12 cellular contexts compared by ENCODE assay signal in genomic region chr6:17505062-17505476, GRCh38.
DNase-seq lines count a peak whose midpoint lies in the region; ATAC-seq and TF ChIP-seq lines count a peak whose summit lies in the region.
"Had no signal": no experiment of that assay in that cellular context is flagged by ENCODE, and none has a peak within 500 bp of the region (broad histone marks: within the 10 kb centered on the region; RNA-seq: fewer than 3 reads in every experiment).

No MANE protein-coding gene starts in this region.

- H3K4me3 Mint-ChIP-seq in natural killer cell = no peak overlapping the region
- no peak overlapping the region for H3K4me3 Mint-ChIP-seq in natural killer cell treated with Interleukin-12 subunit alpha and Interleukin-12 subunit beta and Interleukin-15 and Interleukin-18, amount 100 ng/mL, for 72 hours
- no peak overlapping the region for H3K4me3 Mint-ChIP-seq in T-helper 2 cell treated with Interferon-gamma antibody and Interleukin-4, amounts not matched to agents 5 μg/mL and 100 μg/mL, for 36 hours
- H3K4me3 Mint-ChIP-seq: activated T-helper 1 cell treated with anti-CD3 and anti-CD28 coated beads, Interleukin-12 subunit alpha, Interleukin-12 subunit beta, Interleukin-2, Interleukin-4 antibody, amounts not matched to agents 30 ng/mL and 10 ng/mL and 1 ng/mL, durations not matched to agents 14 hours and 24 hours and 36 hours; CD8-positive, alpha-beta memory T cell had no signal

- H3K36me3 ChIP-seq in SU-DHL-6 (ENCODE audit: low read length) (no peaks in the 10 kb centered on the region), hepatocyte (replicated peaks; ENCODE audit: insufficient read depth, low read depth) (no peaks in the 10 kb centered on the region), MM.1S (replicated peaks; ENCODE audit: insufficient read depth, low read length) (no peaks in the 10 kb centered on the region)
- H3K36me3 ChIP-seq: right atrium auricular region had no signal

- TF ChIP-seq CTCF in natural killer cell (IDR thresholded peaks at IDR 0.05) = no peak
- peak; percentile 36 for TF ChIP-seq CTCF in SU-DHL-6 (IDR thresholded peaks at IDR 0.05; ENCODE audit: insufficient read depth, low read length, poor library complexity, severe bottlenecking)
- peak; percentile 20 for TF ChIP-seq CTCF in hepatocyte (IDR thresholded peaks at IDR 0.05; ENCODE audit: poor library complexity)
- TF ChIP-seq CTCF in MM.1S (IDR thresholded peaks at IDR 0.05; ENCODE audit: low read length) = no peak
- TF ChIP-seq CTCF in coronary artery (IDR thresholded peaks at IDR 0.05) = no peak

- 0 out of 2 replicates have a peak, but pooled peaks cover 4% of the 10 kb centered on the region for H3K27me3 ChIP-seq in SU-DHL-6 (ENCODE audit: low read length)
- no peaks in the 10 kb centered on the region for H3K27me3 ChIP-seq in hepatocyte
- no peaks in the 10 kb centered on the region for H3K27me3 ChIP-seq in MM.1S (replicated peaks; ENCODE audit: insufficient read depth, low read length)
- H3K27me3 ChIP-seq: right atrium auricular region had no signal

- H3K4me1 Mint-ChIP-seq in natural killer cell = no peaks in the 10 kb centered on the region
- no peaks in the 10 kb centered on the region for H3K4me1 Mint-ChIP-seq in natural killer cell treated with Interleukin-12 subunit alpha and Interleukin-12 subunit beta and Interleukin-15 and Interleukin-18, amount 100 ng/mL, for 72 hours (ENCODE audit: low read depth in 2 of 2)
- H3K4me1 Mint-ChIP-seq in T-helper 2 cell treated with Interferon-gamma antibody and Interleukin-4, amounts not matched to agents 5 μg/mL and 100 μg/mL, for 36 hours (ENCODE audit: low read depth) = no peaks in the 10 kb centered on the region
- H3K4me1 Mint-ChIP-seq: CD8-positive, alpha-beta memory T cell had no signal

- H3K9me3 ChIP-seq in SU-DHL-6 (ENCODE audit: insufficient read depth, low read length) = no peaks in the 10 kb centered on the region
- no peaks in the 10 kb centered on the region for H3K9me3 ChIP-seq in hepatocyte (ENCODE audit: low read depth)
- H3K9me3 ChIP-seq in MM.1S (replicated peaks; ENCODE audit: insufficient read depth, low read length) = no peaks in the 10 kb centered on the region
- H3K9me3 ChIP-seq: right atrium auricular region had no signal

- H3K4me1 ChIP-seq in hepatocyte (ENCODE audit: insufficient read depth) (peaks cover 9% of the 10 kb centered on the region), MM.1S (ENCODE audit: low read length) (no peaks in the 10 kb centered on the region)
- H3K4me1 ChIP-seq: right atrium auricular region had no signal

- whole genome bisulfite sequencing in hepatocyte (ENCODE audit: low lambda C conversion rate, missing lambda C conversion rate) = 55% methylated on average over 5 of the region's 5 CpGs

- H3K27ac ChIP-seq in SU-DHL-6 (ENCODE audit: low read depth, low read length) (no peak overlapping the region), hepatocyte (no peak overlapping the region), MM.1S (ENCODE audit: low read length) (no peak overlapping the region), coronary artery (no peak overlapping the region)
- H3K27ac ChIP-seq: HL-60, right atrium auricular region had no signal

- intact Hi-C loops in natural killer cell (cut with micrococcal nuclease) = no loop called here

- DNase-seq in natural killer cell = no peak
- DNase-seq in natural killer cell treated with Interleukin-12 subunit alpha and Interleukin-12 subunit beta and Interleukin-15 and Interleukin-18, amount 100 ng/mL, for 72 hours (ENCODE audit: low spot score) = no peak
- no peak for DNase-seq in hepatocyte (ENCODE audit: low spot score)
- no peak for DNase-seq in T-helper 2 cell treated with Interferon-gamma antibody and Interleukin-4, amounts not matched to agents 5 μg/mL and 100 μg/mL, for 36 hours (ENCODE audit: low spot score)
- DNase-seq in iPS-NIHi7 (ENCODE audit: extremely low spot score) = no peak
- DNase-seq in MM.1S = no peak
- no peak for DNase-seq in coronary artery (ENCODE audit: low spot score)
- DNase-seq: CD8-positive, alpha-beta memory T cell had no signal

- H3K9me2 ChIP-seq in SU-DHL-6 (replicated peaks; ENCODE audit: insufficient read depth, low read length) (no peaks in the 10 kb centered on the region), hepatocyte (replicated peaks; ENCODE audit: insufficient read depth) (no peaks in the 10 kb centered on the region), MM.1S (replicated peaks; ENCODE audit: insufficient read depth, low read length) (no peaks in the 10 kb centered on the region)

- H3K9ac ChIP-seq in SU-DHL-6 (ENCODE audit: low read length) (no peak overlapping the region), MM.1S (ENCODE audit: low read length) (no peak overlapping the region)

- no peaks in the 10 kb centered on the region for H3K36me3 Mint-ChIP-seq in natural killer cell
- H3K36me3 Mint-ChIP-seq in natural killer cell treated with Interleukin-12 subunit alpha and Interleukin-12 subunit beta and Interleukin-15 and Interleukin-18, amount 100 ng/mL, for 72 hours = no peaks in the 10 kb centered on the region
- no peaks in the 10 kb centered on the region for H3K36me3 Mint-ChIP-seq in T-helper 2 cell treated with Interferon-gamma antibody and Interleukin-4, amounts not matched to agents 5 μg/mL and 100 μg/mL, for 36 hours (ENCODE audit: low read depth)
- H3K36me3 Mint-ChIP-seq: CD8-positive, alpha-beta memory T cell had no signal

- H3K4me3 ChIP-seq in SU-DHL-6 (ENCODE audit: insufficient read depth, low read length, poor library complexity, severe bottlenecking) = no peak overlapping the region
- no peak overlapping the region for H3K4me3 ChIP-seq in hepatocyte
- no peak overlapping the region for H3K4me3 ChIP-seq in MM.1S (ENCODE audit: low read length)
- H3K4me3 ChIP-seq in coronary artery = no peak overlapping the region
- H3K4me3 ChIP-seq: right atrium auricular region had no signal

- no peaks in the 10 kb centered on the region for H3K9me3 Mint-ChIP-seq in natural killer cell
- no peaks in the 10 kb centered on the region for H3K9me3 Mint-ChIP-seq in natural killer cell treated with Interleukin-12 subunit alpha and Interleukin-12 subunit beta and Interleukin-15 and Interleukin-18, amount 100 ng/mL, for 72 hours
- no peaks in the 10 kb centered on the region for H3K9me3 Mint-ChIP-seq in T-helper 2 cell treated with Interferon-gamma antibody and Interleukin-4, amounts not matched to agents 5 μg/mL and 100 μg/mL, for 36 hours
- H3K9me3 Mint-ChIP-seq: activated T-helper 1 cell treated with anti-CD3 and anti-CD28 coated beads, Interleukin-12 subunit alpha, Interleukin-12 subunit beta, Interleukin-2, Interleukin-4 antibody, amounts not matched to agents 30 ng/mL and 10 ng/mL and 1 ng/mL, durations not matched to agents 14 hours and 24 hours and 36 hours; CD8-positive, alpha-beta memory T cell had no signal

- no peak overlapping the region for H3K27ac Mint-ChIP-seq in natural killer cell
- H3K27ac Mint-ChIP-seq in natural killer cell treated with Interleukin-12 subunit alpha and Interleukin-12 subunit beta and Interleukin-15 and Interleukin-18, amount 100 ng/mL, for 72 hours = no peak overlapping the region
- H3K27ac Mint-ChIP-seq in T-helper 2 cell treated with Interferon-gamma antibody and Interleukin-4, amounts not matched to agents 5 μg/mL and 100 μg/mL, for 36 hours = no peak overlapping the region
- H3K27ac Mint-ChIP-seq: activated T-helper 1 cell treated with anti-CD3 and anti-CD28 coated beads, Interleukin-12 subunit alpha, Interleukin-12 subunit beta, Interleukin-2, Interleukin-4 antibody, amounts not matched to agents 30 ng/mL and 10 ng/mL and 1 ng/mL, durations not matched to agents 14 hours and 24 hours and 36 hours had no signal

- H3F3A ChIP-seq in SU-DHL-6 (ENCODE audit: insufficient read depth) (no peaks in the 10 kb centered on the region), MM.1S (ENCODE audit: insufficient read depth, low read length) (no peaks in the 10 kb centered on the region)

- no peak overlapping the region for H3K4me2 ChIP-seq in SU-DHL-6 (ENCODE audit: low read depth, low read length, poor library complexity, severe bottlenecking)
- no peak overlapping the region for H3K4me2 ChIP-seq in hepatocyte
- no peak overlapping the region for H3K4me2 ChIP-seq in MM.1S (ENCODE audit: low read depth, low read length)

- H3K27me3 Mint-ChIP-seq in natural killer cell (ENCODE audit: low read depth in 2 of 2) = peaks cover 8% of the 10 kb centered on the region in 2 donors
- H3K27me3 Mint-ChIP-seq in natural killer cell treated with Interleukin-12 subunit alpha and Interleukin-12 subunit beta and Interleukin-15 and Interleukin-18, amount 100 ng/mL, for 72 hours = peaks cover 4 to 25% of the 10 kb centered on the region in 2 donors
- H3K27me3 Mint-ChIP-seq in T-helper 2 cell treated with Interferon-gamma antibody and Interleukin-4, amounts not matched to agents 5 μg/mL and 100 μg/mL, for 36 hours (ENCODE audit: low read depth) = no peaks in the 10 kb centered on the region

- ATAC-seq in natural killer cell = peak in 2 of 3 donors; percentile 40 to 52
- no peak for ATAC-seq in natural killer cell treated with Interleukin-12 subunit alpha and Interleukin-12 subunit beta and Interleukin-15 and Interleukin-18, amount 100 ng/mL, for 72 hours

- H2AFZ ChIP-seq in SU-DHL-6 (ENCODE audit: low read depth, low read length, severe bottlenecking) = no peak overlapping the region
- H2AFZ ChIP-seq in hepatocyte = no peak overlapping the region
- no peak overlapping the region for H2AFZ ChIP-seq in MM.1S (ENCODE audit: low read length)

- H3K79me2 ChIP-seq in SU-DHL-6 (ENCODE audit: insufficient read depth, low read length) = no peaks in the 10 kb centered on the region
- no peaks in the 10 kb centered on the region for H3K79me2 ChIP-seq in hepatocyte
- H3K79me2 ChIP-seq in MM.1S (ENCODE audit: low read length) = no peaks in the 10 kb centered on the region

- H4K20me1 ChIP-seq in SU-DHL-6 (ENCODE audit: low read depth, low read length) (no peaks in the 10 kb centered on the region), hepatocyte (ENCODE audit: insufficient read depth, poor library complexity, severe bottlenecking) (no peaks in the 10 kb centered on the region), MM.1S (ENCODE audit: insufficient read depth, low read length) (no peaks in the 10 kb centered on the region)

Comparison
In these comparisons a context has a peak if more than half of its experiments do, and no peak if none do; other contexts are left out.
1. ATAC-seq: peak in natural killer cell (2 of 3); none in natural killer cell treated with Interleukin-12 subunit alpha and Interleukin-12 subunit beta and Interleukin-15 and Interleukin-18, amount 100 ng/mL, for 72 hours (0 of 2).
2. CTCF ChIP-seq: peak in SU-DHL-6 (single experiment) and hepatocyte (single experiment); none in natural killer cell (single experiment), MM.1S (single experiment) and coronary artery (single experiment).